18 cellular contexts compared by ENCODE assay signal in genomic region chr6:24757610-24758009, GRCh38. TPM values are rescaled to one million over a fixed set of nuclear protein-coding genes. Genes with fewer than 3 reads are reported as not detected.
DNase-seq lines count a peak whose midpoint lies in the region; ATAC-seq and TF ChIP-seq lines count a peak whose summit lies in the region.
"Had no signal": no experiment of that assay in that cellular context is flagged by ENCODE, and none has a peak within 500 bp of the region (broad histone marks: within the 10 kb centered on the region; RNA-seq: fewer than 3 reads in every experiment).

No MANE protein-coding gene starts in this region.

- H3K36me3 Mint-ChIP-seq in dendritic cell treated with granulocyte-macrophage colony-stimulating factor and Interleukin-4, amounts not matched to agents 40 ng/mL and 50 ng/mL, for 4 days (ENCODE audit: low read depth): no peaks in the 10 kb centered on the region
- peaks cover 1% of the 10 kb centered on the region for H3K36me3 Mint-ChIP-seq in activated naive CD8-positive, alpha-beta T cell treated with anti-CD3 and anti-CD28 coated beads, Interleukin-2, amount 50 U/mL, for 24 hours (ENCODE audit: low read depth)
- H3K36me3 Mint-ChIP-seq: CD4-positive, CD25-positive, alpha-beta regulatory T cell had no signal

- H3F3A ChIP-seq in Loucy (ENCODE audit: low read depth): no peaks in the 10 kb centered on the region

- no peak overlapping the region for H3K4me3 Mint-ChIP-seq in dendritic cell treated with granulocyte-macrophage colony-stimulating factor and Interleukin-4, amounts not matched to agents 40 ng/mL and 50 ng/mL, for 4 days
- H3K4me3 Mint-ChIP-seq in activated naive CD8-positive, alpha-beta T cell treated with anti-CD3 and anti-CD28 coated beads, Interleukin-2, amount 50 U/mL, for 24 hours: no peak overlapping the region
- H3K4me3 Mint-ChIP-seq: CD4-positive, CD25-positive, alpha-beta regulatory T cell had no signal

- H3K9ac ChIP-seq in mammary epithelial cell (ENCODE audit: insufficient read depth, low read length): no peak overlapping the region
- H3K9ac ChIP-seq in Loucy (ENCODE audit: low read depth, low read length, poor library complexity, severe bottlenecking): no peak overlapping the region
- H3K9ac ChIP-seq: KMS-11, SK-N-SH had no signal

- H3K4me3 ChIP-seq in mammary epithelial cell (replicated peaks in 1 of 3; ENCODE audit: insufficient read depth in 1 of 3, low read depth in 2 of 3, low read length in 3 of 3) (no peak overlapping the region), breast epithelium (no peak overlapping the region), Loucy (ENCODE audit: low read length, poor library complexity, severe bottlenecking) (no peak overlapping the region), spleen (no peak overlapping the region)
- H3K4me3 ChIP-seq: GM12878 had no signal

- H3K36me3 ChIP-seq in mammary epithelial cell (ENCODE audit: insufficient read depth, low read length): no peaks in the 10 kb centered on the region
- no peaks in the 10 kb centered on the region for H3K36me3 ChIP-seq in breast epithelium
- no peaks in the 10 kb centered on the region for H3K36me3 ChIP-seq in Loucy (ENCODE audit: insufficient read depth, low read length)
- no peaks in the 10 kb centered on the region for H3K36me3 ChIP-seq in spleen

- peaks cover 44% of the 10 kb centered on the region for H3K4me1 Mint-ChIP-seq in dendritic cell treated with granulocyte-macrophage colony-stimulating factor and Interleukin-4, amounts not matched to agents 40 ng/mL and 50 ng/mL, for 4 days (ENCODE audit: low read depth)
- H3K4me1 Mint-ChIP-seq in activated naive CD8-positive, alpha-beta T cell treated with anti-CD3 and anti-CD28 coated beads, Interleukin-2, amount 50 U/mL, for 24 hours: no peaks in the 10 kb centered on the region
- H3K4me1 Mint-ChIP-seq: CD4-positive, CD25-positive, alpha-beta regulatory T cell had no signal

- peaks cover 8% of the 10 kb centered on the region for H3K9me3 Mint-ChIP-seq in dendritic cell treated with granulocyte-macrophage colony-stimulating factor and Interleukin-4, amounts not matched to agents 40 ng/mL and 50 ng/mL, for 4 days
- peaks cover 8% of the 10 kb centered on the region for H3K9me3 Mint-ChIP-seq in activated naive CD8-positive, alpha-beta T cell treated with anti-CD3 and anti-CD28 coated beads, Interleukin-2, amount 50 U/mL, for 24 hours

- CTCF ChIA-PET in mammary epithelial cell (lab: Charles Lee; ENCODE audit: low non-redundant PET): no interaction called here

- intact Hi-C loops in mammary epithelial cell (cut with micrococcal nuclease): no loop called here
- intact Hi-C loops in breast epithelium (cut with DNase I; ENCODE audit: low total_unique reads): no loop called here
- intact Hi-C loops in dendritic cell treated with granulocyte-macrophage colony-stimulating factor and Interleukin-4, amounts not matched to agents 40 ng/mL and 50 ng/mL, for 4 days (cut with micrococcal nuclease): no loop called here
- intact Hi-C loops in spleen (cut with DNase I; ENCODE audit: low total_unique reads): no loop called here

- DNase-seq in mammary epithelial cell (no peak), breast epithelium (ENCODE audit: low spot score in 2 of 2) (no peak), spleen (no peak), GM13976 (ENCODE audit: low spot score) (no peak), epidermal melanocyte (ENCODE audit: insufficient read length, low spot score) (no peak)
- DNase-seq in activated naive CD8-positive, alpha-beta T cell treated with anti-CD3 and anti-CD28 coated beads, Interleukin-2, amount 50 U/mL, for 24 hours: no peak
- DNase-seq: CD4-positive, CD25-positive, alpha-beta regulatory T cell; DMS53; MM.1S; NCI-H2107; NCI-H226; NCI-H526 treated with DMSO at 0.1 percent for 48 hours; SK-N-SH had no signal

- H3K9me2 ChIP-seq in Loucy (replicated peaks; ENCODE audit: low read depth, low read length): no peaks in the 10 kb centered on the region
- H3K9me2 ChIP-seq: SK-N-SH had no signal

- in situ Hi-C loops in mammary epithelial cell (cut with MboI; ENCODE audit: low sequenced_read_pairs in 2 of 2): loop anchor here in 1 of 2 donors (25.0 kb wide), 1 partner anchor 170 kb away; no protein-coding TSS in a partner anchor
- in situ Hi-C loops in GM13976 (cut with MboI; ENCODE audit: low sequenced_read_pairs, unreplicated experiment): no loop called here

- H3K27ac Mint-ChIP-seq in dendritic cell treated with granulocyte-macrophage colony-stimulating factor and Interleukin-4, amounts not matched to agents 40 ng/mL and 50 ng/mL, for 4 days: peak overlapping the region; percentile 80
- no peak overlapping the region for H3K27ac Mint-ChIP-seq in activated naive CD8-positive, alpha-beta T cell treated with anti-CD3 and anti-CD28 coated beads, Interleukin-2, amount 50 U/mL, for 24 hours

- H3K9me3 ChIP-seq in mammary epithelial cell (replicated peaks; ENCODE audit: insufficient read depth, low read length) (no peaks in the 10 kb centered on the region), breast epithelium (no peaks in the 10 kb centered on the region), Loucy (ENCODE audit: insufficient read depth, low read depth, low read length) (no peaks in the 10 kb centered on the region), spleen (no peaks in the 10 kb centered on the region)
- H3K9me3 ChIP-seq: SK-N-SH had no signal

- no peak for TF ChIP-seq POLR2A in breast epithelium (IDR thresholded peaks at IDR 0.05)
- no peak for TF ChIP-seq POLR2A in spleen (IDR thresholded peaks at IDR 0.05)

- H3K27me3 ChIP-seq in mammary epithelial cell (ENCODE audit: insufficient read depth, low read length) (no peaks in the 10 kb centered on the region), breast epithelium (no peaks in the 10 kb centered on the region), Loucy (ENCODE audit: insufficient read depth, low read length, poor library complexity, severe bottlenecking) (no peaks in the 10 kb centered on the region), spleen (replicated peaks in 1 of 7) (no peaks in the 10 kb centered on the region)

- BruUV-seq in mammary epithelial cell (replicated peaks; lab: Mats Ljungman, UMichigan): no TSS peak

- H3K79me2 ChIP-seq in mammary epithelial cell (ENCODE audit: insufficient read depth, low read length): no peaks in the 10 kb centered on the region
- no peaks in the 10 kb centered on the region for H3K79me2 ChIP-seq in Loucy (ENCODE audit: insufficient read depth, low read length)

- no peak for TF ChIP-seq CTCF in mammary epithelial cell (conservative IDR thresholded peaks at IDR 0.05 in 1 of 2, IDR thresholded peaks at IDR 0.05 in 1 of 2; ENCODE audit: extremely low read depth in 1 of 2, insufficient read depth in 1 of 2, low read depth in 1 of 2, low read length in 2 of 2)
- no peak for TF ChIP-seq CTCF in breast epithelium (IDR thresholded peaks at IDR 0.05)
- no peak for TF ChIP-seq CTCF in Loucy (conservative IDR thresholded peaks at IDR 0.05; ENCODE audit: low read length)
- TF ChIP-seq CTCF in spleen (IDR thresholded peaks at IDR 0.05 in 8 of 11, conservative IDR thresholded peaks at IDR 0.05 in 3 of 11): no peak
- no peak for TF ChIP-seq CTCF in GM13976 (IDR thresholded peaks at IDR 0.05; ENCODE audit: borderline replicate concordance, control extremely low read depth, extremely low read depth, insufficient read depth, missing control alignments)

- H2AFZ ChIP-seq in mammary epithelial cell (ENCODE audit: low read depth, low read length) (peak overlapping the region; percentile 12), Loucy (ENCODE audit: low read length) (peak overlapping the region; percentile 81)

- H3K4me2 ChIP-seq in mammary epithelial cell (ENCODE audit: insufficient read depth, low read depth, low read length) (no peak overlapping the region), Loucy (ENCODE audit: low read depth, low read length, poor library complexity, severe bottlenecking) (no peak overlapping the region)
- H3K4me2 ChIP-seq: KMS-11, SK-N-SH had no signal

- H3K4me1 ChIP-seq in mammary epithelial cell (ENCODE audit: insufficient read depth, low read length) (no peaks in the 10 kb centered on the region), breast epithelium (no peaks in the 10 kb centered on the region), Loucy (ENCODE audit: insufficient read depth, low read length, poor library complexity, severe bottlenecking) (no peaks in the 10 kb centered on the region), spleen (peaks cover 0 to 4% (median 0%) of the 10 kb centered on the region in 6 donors)

- H4K20me1 ChIP-seq in mammary epithelial cell (ENCODE audit: insufficient read depth, low read length) (no peaks in the 10 kb centered on the region), Loucy (ENCODE audit: insufficient read depth, low read length, poor library complexity, severe bottlenecking) (no peaks in the 10 kb centered on the region)

- WGBS in mammary epithelial cell (ENCODE audit: low coverage, missing lambda C conversion rate): 95% methylated on average over 6 of the region's 6 CpGs
- WGBS in spleen, 5 donors: 71 to 85% (median 80%) methylated on average over 6 of the region's 6 CpGs

- no peak for ATAC-seq in activated naive CD8-positive, alpha-beta T cell treated with anti-CD3 and anti-CD28 coated beads, Interleukin-2, amount 50 U/mL, for 24 hours
- ATAC-seq: GM12878 had no signal

- dilution Hi-C loops in mammary epithelial cell (cut with HindIII; ENCODE audit: low sequenced_read_pairs): no loop called here

- no peaks in the 10 kb centered on the region for H3K27me3 Mint-ChIP-seq in dendritic cell treated with granulocyte-macrophage colony-stimulating factor and Interleukin-4, amounts not matched to agents 40 ng/mL and 50 ng/mL, for 4 days
- peaks cover under 1% of the 10 kb centered on the region for H3K27me3 Mint-ChIP-seq in activated naive CD8-positive, alpha-beta T cell treated with anti-CD3 and anti-CD28 coated beads, Interleukin-2, amount 50 U/mL, for 24 hours

- no peak overlapping the region for H3K27ac ChIP-seq in mammary epithelial cell (ENCODE audit: insufficient read depth, low read depth, low read length)
- no peak overlapping the region for H3K27ac ChIP-seq in breast epithelium
- H3K27ac ChIP-seq in spleen: peak overlapping the region in 5 of 8 donors; percentile 15 to 51 (median 29)
- H3K27ac ChIP-seq: KMS-11 had no signal

RNA-seq across cellular contexts. Expression of gene GMNN, which starts 17.1 kb away (rescaled TPM):
- total RNA-seq in mammary epithelial cell: 10 to 100 TPM in 1 of 2 donors, 1 to 10 TPM in 1; 8.0 to 36.3 TPM
- 43.7 TPM for polyA plus RNA-seq in mammary epithelial cell
- polyA minus RNA-seq in mammary epithelial cell: 14.9 TPM
- 10 to 100 TPM in 2 of 3 donors, 1 to 10 TPM in 1; 8.5 to 42.1 (median 27.2) TPM for total RNA-seq in breast epithelium
- total RNA-seq in spleen: 10 to 100 TPM; 11.1 to 32.3 (median 16.7) TPM
- polyA plus RNA-seq in spleen: 10 to 100 TPM; 12.4 to 17.3 (median 13.9) TPM

RNA-seq across cellular contexts. Expression of gene C6orf62, which starts 38.7 kb away (rescaled TPM):
- total RNA-seq in mammary epithelial cell (100 to 1,000 TPM; 112 TPM), breast epithelium (10 to 100 TPM; 57.0 to 86.1 (median 66.1) TPM), spleen (100 to 1,000 TPM; 129 to 193 (median 146) TPM)
- polyA plus RNA-seq in mammary epithelial cell (53.4 TPM), spleen (10 to 100 TPM; 75.5 to 87.3 (median 78.6) TPM)
- polyA minus RNA-seq in mammary epithelial cell: 54.3 TPM

RNA-seq across cellular contexts. Expression of gene ARMH2, which starts 41.1 kb away (rescaled TPM):
- total RNA-seq in mammary epithelial cell (not detected), breast epithelium (not detected), spleen (1 to 10 TPM in 3 of 7 donors, under 1 TPM in 1, not detected in 3; 0.57 to 3.0 (median 1.5) TPM)
- polyA plus RNA-seq in mammary epithelial cell (not detected), spleen (1 to 10 TPM in 1 of 3 donors, under 1 TPM in 1, not detected in 1; 0.35 to 1.0 TPM)
- not detected for polyA minus RNA-seq in mammary epithelial cell
- total RNA-seq: G401, GM12878 had no signal
- polyA plus RNA-seq: SK-N-SH had no signal

Comparison
In these comparisons a context has a peak if more than half of its experiments do, and no peak if none do; other contexts are left out.
1. H3K27ac ChIP-seq: peak in spleen (5 of 8); none in mammary epithelial cell (single experiment) and breast epithelium (0 of 2).